ENCODE assay signal across 8 cellular contexts in the genomic region with DNA sequence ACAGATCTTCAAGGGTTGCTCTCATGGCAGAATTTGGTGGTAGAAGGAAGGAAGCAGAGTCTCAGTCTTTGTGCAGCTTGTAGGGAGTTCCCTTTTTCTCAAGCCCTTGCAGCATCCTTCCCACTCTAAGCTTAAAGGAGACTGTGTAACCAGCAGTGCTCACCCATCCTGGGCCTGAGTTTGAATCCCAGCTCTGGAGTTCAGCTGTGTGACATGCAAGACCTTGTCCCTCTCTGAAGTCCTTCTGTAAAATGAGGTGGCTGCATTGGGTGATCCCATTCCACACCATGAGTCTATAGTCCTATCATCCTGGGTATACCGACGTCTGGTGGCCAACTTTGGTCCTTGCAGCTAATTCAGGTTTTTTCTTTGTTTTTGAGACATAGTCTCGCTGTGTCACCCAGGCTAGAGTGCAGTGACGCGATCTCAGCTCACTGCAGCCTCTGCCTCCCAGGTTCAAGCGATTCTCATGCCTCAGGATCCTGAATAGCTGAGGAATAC. TPM values are rescaled to one million over a fixed set of nuclear protein-coding genes. Genes with fewer than 3 reads are reported as not detected.
A peak's percentile ranks its signal among the peaks of the same experiment; 100 is the strongest.
DNase-seq lines count a peak whose midpoint lies in the region; ATAC-seq and TF ChIP-seq lines count a peak whose summit lies in the region.

No MANE protein-coding gene starts in this region.

- H3K79me2 ChIP-seq in OCI-LY3 (ENCODE audit: low read length) (no peaks in the 10 kb centered on the region), mammary epithelial cell (ENCODE audit: insufficient read depth, low read length) (no peaks in the 10 kb centered on the region), mesendoderm (ENCODE audit: control insufficient read depth, insufficient read depth, low read length) (no peaks in the 10 kb centered on the region)

- H3K4ac ChIP-seq in mesendoderm (ENCODE audit: low read depth, low read length): no peak overlapping the region

- no peak overlapping the region for H2BK15ac ChIP-seq in mesendoderm (replicated peaks; ENCODE audit: low read depth)

- peak; percentile 18 for DNase-seq in activated gamma-delta T cell treated with Interleukin-2 at 50 U/mL for 16 hours
- no peak for DNase-seq in activated gamma-delta T cell (lab: John Stamatoyannopoulos, UW)
- DNase-seq in mammary epithelial cell: peak; percentile 20
- DNase-seq in mesendoderm: peak; percentile 79
- no peak for DNase-seq in kidney glomerular epithelial cell (lab: John Stamatoyannopoulos, UW)

- WGBS in mammary epithelial cell (ENCODE audit: low coverage, missing lambda C conversion rate): 56% methylated on average over 6 of the region's 6 CpGs
- WGBS in mesendoderm (ENCODE audit: extremely low coverage, insufficient coverage, low lambda C conversion rate): no CpG with 5 or more reads among the region's 6 CpGs

- intact Hi-C loops in mammary epithelial cell (cut with micrococcal nuclease): loop anchor here (1.0 kb wide), 1 partner anchor 68 kb away; no protein-coding TSS in a partner anchor

- H3K4me1 ChIP-seq in OCI-LY3 (ENCODE audit: low read length) (peaks cover 29% of the 10 kb centered on the region), mammary epithelial cell (ENCODE audit: insufficient read depth, low read length) (no peaks in the 10 kb centered on the region), mesendoderm (ENCODE audit: control insufficient read depth, low read depth, low read length) (no peaks in the 10 kb centered on the region)

- H3K23ac ChIP-seq in mesendoderm (ENCODE audit: low read length): no peak overlapping the region

- H3K36me3 ChIP-seq in OCI-LY3 (replicated peaks; ENCODE audit: low read depth, low read length): peaks cover 35% of the 10 kb centered on the region
- no peaks in the 10 kb centered on the region for H3K36me3 ChIP-seq in mammary epithelial cell (ENCODE audit: insufficient read depth, low read length)
- no peaks in the 10 kb centered on the region for H3K36me3 ChIP-seq in mesendoderm (ENCODE audit: control insufficient read depth, insufficient read depth, low read length)

- H4K20me1 ChIP-seq in OCI-LY3 (ENCODE audit: insufficient read depth, low read length): no peaks in the 10 kb centered on the region
- H4K20me1 ChIP-seq in mammary epithelial cell (ENCODE audit: insufficient read depth, low read length): no peaks in the 10 kb centered on the region

- H4K5ac ChIP-seq in mesendoderm (ENCODE audit: low read length): no peak overlapping the region

- H3K27ac ChIP-seq in OCI-LY3 (ENCODE audit: low read length) (0 out of 2 replicates have a peak overlapping the region, but pooled peaks have one; percentile 1), mammary epithelial cell (ENCODE audit: insufficient read depth, low read depth, low read length) (no peak overlapping the region), mesendoderm (ENCODE audit: low read depth, low read length) (no peak overlapping the region)

- no peak overlapping the region for H2BK5ac ChIP-seq in mesendoderm (ENCODE audit: low read length)

- no peak overlapping the region for H3K9ac ChIP-seq in OCI-LY3 (ENCODE audit: low read length)
- no peak overlapping the region for H3K9ac ChIP-seq in mammary epithelial cell (ENCODE audit: insufficient read depth, low read length)
- H3K9ac ChIP-seq in mesendoderm (ENCODE audit: low read length): no peak overlapping the region

- CTCF ChIA-PET in mammary epithelial cell (lab: Charles Lee; ENCODE audit: low non-redundant PET): interaction anchor here (0.7 kb wide), 1 partner anchor 296 kb away, joined by 3 read pairs; no protein-coding TSS in a partner anchor

- no TSS peak for BruUV-seq in mammary epithelial cell (replicated peaks; lab: Mats Ljungman, UMichigan)

- TF ChIP-seq CTCF in OCI-LY3 (IDR thresholded peaks at IDR 0.05; ENCODE audit: low read depth, low read length) (peak; percentile 67), mammary epithelial cell (conservative IDR thresholded peaks at IDR 0.05 in 1 of 2, IDR thresholded peaks at IDR 0.05 in 1 of 2; ENCODE audit: extremely low read depth in 1 of 2, insufficient read depth in 1 of 2, low read depth in 1 of 2, low read length in 2 of 2) (peak; percentile 22 to 61)

- no peak overlapping the region for H3K56ac ChIP-seq in mesendoderm (ENCODE audit: low read length)

- H3K79me1 ChIP-seq in mesendoderm (ENCODE audit: low read length): no peaks in the 10 kb centered on the region

- H3K9me3 ChIP-seq in OCI-LY3 (ENCODE audit: insufficient read depth, low read length) (peaks cover 9% of the 10 kb centered on the region; the same call in 1 of the 2 replicates), mammary epithelial cell (replicated peaks; ENCODE audit: insufficient read depth, low read length) (no peaks in the 10 kb centered on the region)

- H2AFZ ChIP-seq in OCI-LY3 (ENCODE audit: low read depth, low read length) (no peak overlapping the region), mammary epithelial cell (ENCODE audit: low read depth, low read length) (no peak overlapping the region)

- peak overlapping the region; percentile 2 for H3K4me2 ChIP-seq in OCI-LY3 (ENCODE audit: low read length)
- H3K4me2 ChIP-seq in mammary epithelial cell (ENCODE audit: insufficient read depth, low read depth, low read length): no peak overlapping the region
- no peak overlapping the region for H3K4me2 ChIP-seq in mesendoderm (ENCODE audit: low read length)

- ATAC-seq in HG03354 (IDR thresholded peaks at IDR 0.05; ENCODE audit: poor library complexity, severe bottlenecking, unreplicated experiment) (no peak), HG02798 (IDR thresholded peaks at IDR 0.05; ENCODE audit: poor library complexity, unreplicated experiment) (no peak)

- H2AK5ac ChIP-seq in mesendoderm (ENCODE audit: low read length): no peak overlapping the region

- dilution Hi-C loops in mammary epithelial cell (cut with HindIII; ENCODE audit: low sequenced_read_pairs): loop anchor here (5.0 kb wide), 2 partner anchors 65 to 105 kb away; partner anchors contain the start of gene VSIG10L

- H3K4me3 ChIP-seq in OCI-LY3 (ENCODE audit: low read length) (no peak overlapping the region), mammary epithelial cell (replicated peaks in 1 of 3; ENCODE audit: insufficient read depth in 1 of 3, low read depth in 2 of 3, low read length in 3 of 3) (no peak overlapping the region), mesendoderm (ENCODE audit: low read length) (no peak overlapping the region)

- no peaks in the 10 kb centered on the region for H3K27me3 ChIP-seq in OCI-LY3 (ENCODE audit: low read depth, low read length)
- no peaks in the 10 kb centered on the region for H3K27me3 ChIP-seq in mammary epithelial cell (ENCODE audit: insufficient read depth, low read length)
- no peaks in the 10 kb centered on the region for H3K27me3 ChIP-seq in mesendoderm (ENCODE audit: insufficient read depth, low read length, poor library complexity)

- H2BK120ac ChIP-seq in mesendoderm (ENCODE audit: low read depth, low read length): no peak overlapping the region

- in situ Hi-C loops in mammary epithelial cell (cut with MboI; ENCODE audit: low sequenced_read_pairs in 2 of 2): no loop called here

- no peak overlapping the region for H3K18ac ChIP-seq in mesendoderm (ENCODE audit: low read length)

- no peak overlapping the region for H4K8ac ChIP-seq in mesendoderm (ENCODE audit: low read depth, low read length)

RNA-seq across cellular contexts. Expression of gene SIGLEC10, which starts 9.8 kb away (rescaled TPM):
- not detected for total RNA-seq in mammary epithelial cell
- polyA plus RNA-seq in mammary epithelial cell: not detected
- not detected for polyA minus RNA-seq in mammary epithelial cell
- polyA plus RNA-seq in mesendoderm (2013, experiment 1 of 2): 0.03 TPM
- 0.01 TPM for polyA plus RNA-seq in mesendoderm (2013, experiment 2 of 2)

RNA-seq across cellular contexts. Expression of gene C19orf84, which starts 17.3 kb away (rescaled TPM):
- not detected for total RNA-seq in mammary epithelial cell
- polyA plus RNA-seq in mammary epithelial cell: not detected
- not detected for polyA minus RNA-seq in mammary epithelial cell
- 4.2 TPM for polyA plus RNA-seq in mesendoderm (2013, experiment 1 of 2)
- polyA plus RNA-seq in mesendoderm (2013, experiment 2 of 2): 4.6 TPM

RNA-seq across cellular contexts. Expression of gene LIM2, which starts 19.9 kb away (rescaled TPM):
- not detected for total RNA-seq in mammary epithelial cell
- not detected for polyA plus RNA-seq in mammary epithelial cell
- not detected for polyA minus RNA-seq in mammary epithelial cell
- polyA plus RNA-seq in mesendoderm (2013, experiment 1 of 2): not detected
- not detected for polyA plus RNA-seq in mesendoderm (2013, experiment 2 of 2)

RNA-seq across cellular contexts. Expression of gene NKG7, which starts 35.2 kb away (rescaled TPM):
- total RNA-seq in mammary epithelial cell: not detected
- not detected for polyA plus RNA-seq in mammary epithelial cell
- not detected for polyA minus RNA-seq in mammary epithelial cell
- not detected for polyA plus RNA-seq in mesendoderm (2013, experiment 1 of 2)
- polyA plus RNA-seq in mesendoderm (2013, experiment 2 of 2): not detected

RNA-seq across cellular contexts. Expression of gene CLDND2, which starts 38.9 kb away (rescaled TPM):
- not detected for total RNA-seq in mammary epithelial cell
- polyA plus RNA-seq in mammary epithelial cell: not detected
- not detected for polyA minus RNA-seq in mammary epithelial cell
- 4.0 TPM for polyA plus RNA-seq in mesendoderm (2013, experiment 1 of 2)
- 2.9 TPM for polyA plus RNA-seq in mesendoderm (2013, experiment 2 of 2)

Comparison
In these comparisons a context has a peak if more than half of its experiments do, and no peak if none do; other contexts are left out.
1. DNase-seq: peak in activated gamma-delta T cell treated with Interleukin-2 at 50 U/mL for 16 hours (single experiment), mammary epithelial cell (single experiment) and mesendoderm (single experiment); none in activated gamma-delta T cell (single experiment) and kidney glomerular epithelial cell (single experiment).